Comparison of ENCODE assay signal across 9 cellular contexts in the genomic region with DNA sequence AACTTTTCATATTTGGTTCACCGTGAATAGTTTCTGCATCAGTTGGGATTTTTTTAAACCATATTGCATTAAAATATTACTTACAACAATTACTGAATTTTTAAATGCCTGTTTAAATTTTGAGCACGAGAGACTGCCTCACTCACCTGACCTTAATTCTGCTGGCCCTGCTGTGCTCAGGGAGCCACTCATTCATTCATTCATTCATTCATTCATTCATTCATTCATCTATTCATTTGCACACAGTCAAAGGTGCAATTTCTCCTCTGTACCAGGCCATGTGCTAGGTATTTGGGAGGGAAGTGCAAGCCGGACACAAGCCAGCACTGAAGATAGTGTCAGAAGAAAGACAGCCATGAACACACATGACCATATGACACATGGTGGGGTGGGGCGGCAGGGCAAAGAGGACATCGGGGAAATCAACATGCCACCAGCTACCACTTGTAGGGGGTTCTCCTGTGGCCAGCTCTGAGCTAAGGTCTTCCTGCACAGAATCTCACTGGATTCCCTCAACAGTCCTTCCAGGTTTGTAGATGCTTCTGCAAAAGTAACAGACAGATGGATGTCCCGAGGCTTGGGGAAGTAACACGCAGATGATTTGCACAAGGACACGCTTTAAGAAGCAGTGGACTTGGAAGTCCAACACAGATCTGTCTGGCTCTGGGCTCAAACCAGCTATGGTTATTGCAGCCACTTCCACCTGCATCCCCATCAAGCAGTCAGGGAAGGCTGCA. TPM values are rescaled to one million over a fixed set of nuclear protein-coding genes. Genes with fewer than 3 reads are reported as not detected.
DNase-seq lines count a peak whose midpoint lies in the region; ATAC-seq, FAIRE-seq and TF ChIP-seq lines count a peak whose summit lies in the region.
"Had no signal": no experiment of that assay in that cellular context is flagged by ENCODE, and none has a peak within 500 bp of the region (broad histone marks: within the 10 kb centered on the region; RNA-seq: fewer than 3 reads in every experiment).

No MANE protein-coding gene starts in this region.

- intact Hi-C loops in endothelial cell of umbilical vein (cut with micrococcal nuclease) = loop anchor here (1.0 to 2.0 kb wide), 2 partner anchors 34 to 40 kb away; no protein-coding TSS in a partner anchor

- POLR2A ChIA-PET in endothelial cell of umbilical vein (lab: Charles Lee) = no interaction called here

- H3K27me3 ChIP-seq in endothelial cell of umbilical vein (ENCODE audit: control insufficient read depth in 2 of 2, insufficient read depth in 2 of 2, low read length in 2 of 2) (no peaks in the 10 kb centered on the region), osteoblast (ENCODE audit: insufficient read depth, low read length) (peaks cover 6% of the 10 kb centered on the region)

- H3K9me3 ChIP-seq in endothelial cell of umbilical vein (replicated peaks; ENCODE audit: control insufficient read depth, insufficient read depth, low read length) = no peaks in the 10 kb centered on the region
- no peaks in the 10 kb centered on the region for H3K9me3 ChIP-seq in osteoblast (ENCODE audit: low read depth, low read length)

- peak overlapping the region; percentile 81 to 98 (median 96) for H3K4me3 Mint-ChIP-seq in IgD-negative memory B cell

- in situ Hi-C loops in G401 (cut with HindIII; ENCODE audit: low sequenced_read_pairs) = no loop called here

- dilution Hi-C loops in endothelial cell of umbilical vein (cut with MboI; ENCODE audit: extremely low pct_ligation_motif_present, low sequenced_read_pairs) = no loop called here

- peak overlapping the region in 1 of 3 experiments; percentile 76 for H3K4me3 ChIP-seq in endothelial cell of umbilical vein (replicated peaks in 1 of 3; ENCODE audit: insufficient read depth in 1 of 3, low read depth in 1 of 3, low read length in 3 of 3)
- no peak overlapping the region for H3K4me3 ChIP-seq in osteoblast (ENCODE audit: insufficient read depth, low read length)

- peak overlapping the region; percentile 78 to 97 (median 92) for H3K27ac Mint-ChIP-seq in IgD-negative memory B cell

- DNase-seq in G401 (ENCODE audit: low spot score) = peak; percentile 4
- no peak for DNase-seq in endothelial cell of umbilical vein (ENCODE audit: low read depth, low spot score)
- peak; percentile 69 for DNase-seq in osteoblast (ENCODE audit: insufficient read length, low spot score, missing footprints)
- DNase-seq in DMS53 treated with DMSO at 0.1 percent for 48 hours (lab: John Stamatoyannopoulos, UW; ENCODE audit: unreplicated experiment) = no peak
- no peak for DNase-seq in NCI-H1105 treated with DMSO at 0.1 percent for 48 hours (lab: John Stamatoyannopoulos, UW)
- DNase-seq in T1000 (lab: John Stamatoyannopoulos, UW) = no peak

- H3K4me1 ChIP-seq in endothelial cell of umbilical vein (ENCODE audit: control insufficient read depth, extremely low read depth, insufficient read depth, low read length) = peaks cover 25% of the 10 kb centered on the region
- peaks cover 13% of the 10 kb centered on the region for H3K4me1 ChIP-seq in osteoblast (ENCODE audit: insufficient read depth, low read length)

- H3K79me2 ChIP-seq in endothelial cell of umbilical vein (ENCODE audit: control insufficient read depth, insufficient read depth, low read length) (peaks cover 9% of the 10 kb centered on the region), osteoblast (ENCODE audit: insufficient read depth, low read length) (no peaks in the 10 kb centered on the region)

- no peak for ATAC-seq in HG03520 (IDR thresholded peaks at IDR 0.05; ENCODE audit: unreplicated experiment)

- peaks cover 20 to 34% (median 23%) of the 10 kb centered on the region in 3 donors for H3K4me1 Mint-ChIP-seq in IgD-negative memory B cell

- H3K9me3 Mint-ChIP-seq in IgD-negative memory B cell = no peaks in the 10 kb centered on the region

- TF ChIP-seq CTCF in endothelial cell of umbilical vein (IDR thresholded peaks at IDR 0.05; ENCODE audit: extremely low read depth in 1 of 2, insufficient read depth in 1 of 2, low read depth in 1 of 2, low read length in 2 of 2) (no peak), osteoblast (IDR thresholded peaks at IDR 0.05; ENCODE audit: extremely low read depth, low read depth, low read length) (no peak)

- no peaks in the 10 kb centered on the region for H4K20me1 ChIP-seq in endothelial cell of umbilical vein (replicated peaks; ENCODE audit: control insufficient read depth, extremely low read depth, insufficient read depth, low read length)
- no peaks in the 10 kb centered on the region for H4K20me1 ChIP-seq in osteoblast (ENCODE audit: insufficient read depth, low read length)

- peak overlapping the region; percentile 91 for H3K4me2 ChIP-seq in endothelial cell of umbilical vein (ENCODE audit: insufficient read depth, low read length)
- peak overlapping the region; percentile 31 for H3K4me2 ChIP-seq in osteoblast (ENCODE audit: insufficient read depth, low read length)

- H2AFZ ChIP-seq in endothelial cell of umbilical vein (ENCODE audit: low read depth, low read length) (peak overlapping the region; percentile 90), osteoblast (ENCODE audit: low read length) (no peak overlapping the region)

- no peaks in the 10 kb centered on the region for H3K36me3 ChIP-seq in endothelial cell of umbilical vein (ENCODE audit: control insufficient read depth in 2 of 2, extremely low read depth in 1 of 2, insufficient read depth in 2 of 2, low read length in 2 of 2)
- H3K36me3 ChIP-seq in osteoblast (ENCODE audit: insufficient read depth, low read length) = no peaks in the 10 kb centered on the region

- peak overlapping the region; percentile 25 for H3K27ac ChIP-seq in endothelial cell of umbilical vein (ENCODE audit: insufficient read depth, low read depth, low read length)
- no peak overlapping the region for H3K27ac ChIP-seq in osteoblast (ENCODE audit: low read depth, low read length)
- H3K27ac ChIP-seq: RWPE1 had no signal

- H3K9ac ChIP-seq in endothelial cell of umbilical vein (replicated peaks; ENCODE audit: extremely low read depth, insufficient read depth, low read length) = no peak overlapping the region

- H3K9me1 ChIP-seq in endothelial cell of umbilical vein (replicated peaks; ENCODE audit: control insufficient read depth, extremely low read depth, insufficient read depth, low read length) = no peaks in the 10 kb centered on the region

- no peaks in the 10 kb centered on the region for H3K36me3 Mint-ChIP-seq in IgD-negative memory B cell

- CTCF ChIA-PET in endothelial cell of umbilical vein (lab: Charles Lee) = interaction anchor here (1.1 to 3.8 kb wide), 4 partner anchors 11 to 39 kb away, joined by 3 to 9 read pairs (median 6); no protein-coding TSS in a partner anchor

- no TSS peak for BruUV-seq in endothelial cell of umbilical vein (replicated peaks; lab: Mats Ljungman, UMichigan)

- no peak for TF ChIP-seq POLR2A in endothelial cell of umbilical vein (IDR thresholded peaks at IDR 0.05; ENCODE audit: low read depth, low read length)

- peaks cover 1% of the 10 kb centered on the region for H3K27me3 Mint-ChIP-seq in IgD-negative memory B cell

- no peak for FAIRE-seq in endothelial cell of umbilical vein (lab: Jason Lieb, UNC)

TF ChIP-seq in endothelial cell of umbilical vein, 7 proteins besides CTCF, POLR2A, EP300 and RAD21:
- no peak for TF ChIP-seq EZH2 (IDR thresholded peaks at IDR 0.05; ENCODE audit: borderline replicate concordance, low read depth, low read length, severe bottlenecking)
- TF ChIP-seq, protein P1, sequence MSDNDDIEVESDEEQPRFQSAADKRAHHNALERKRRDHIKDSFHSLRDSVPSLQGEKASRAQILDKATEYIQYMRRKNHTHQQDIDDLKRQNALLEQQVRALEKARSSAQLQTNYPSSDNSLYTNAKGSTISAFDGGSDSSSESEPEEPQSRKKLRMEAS (IDR thresholded peaks at IDR 0.05; ENCODE audit: insufficient read depth, insufficient read length) = no peak
- TF ChIP-seq GATA2 (IDR thresholded peaks at IDR 0.05; ENCODE audit: insufficient read depth, insufficient read length, low read depth, low read length) = no peak
- no peak for TF ChIP-seq MYC (IDR thresholded peaks at IDR 0.05; ENCODE audit: low read depth, low read length)
- no peak for TF ChIP-seq FOS (IDR thresholded peaks at IDR 0.05; ENCODE audit: borderline replicate concordance, insufficient read depth, low read length)
- no peak for TF ChIP-seq JUN (IDR thresholded peaks at IDR 0.05; ENCODE audit: borderline replicate concordance, insufficient read depth, insufficient read length, low read depth)
- no peak for TF ChIP-seq POLR2AphosphoS5 (IDR thresholded peaks at IDR 0.05; ENCODE audit: insufficient read depth, low read depth, low read length)

RNA-seq across cellular contexts. Expression of gene CSF2RB, which starts 0.6 kb away (rescaled TPM):
- total RNA-seq in G401 (2014; rRNA removed; shearing (Covaris generic)) = not detected in 2 replicates
- polyA plus RNA-seq in IgD-negative memory B cell (17.6 TPM), endothelial cell of umbilical vein (68.2 and 100 TPM in 2 replicates)
- total RNA-seq in endothelial cell of umbilical vein (20.6 and 24.9 TPM in 2 replicates), osteoblast (1.1 and 1.2 TPM in 2 replicates)
- 31.6 and 44.4 TPM in 2 replicates for polyA plus RNA-seq in endothelial cell of umbilical vein (2011; cell fraction: cytosol; rRNA removed)
- 67.6 and 71.3 TPM in 2 replicates for polyA plus RNA-seq in endothelial cell of umbilical vein (2011; cell fraction: nucleus; rRNA removed)
- 33.4 and 53.4 TPM in 2 replicates for polyA plus RNA-seq in endothelial cell of umbilical vein (2012)
- polyA minus RNA-seq in endothelial cell of umbilical vein = 68.3 and 84.4 TPM in 2 replicates
- not detected for polyA minus RNA-seq in endothelial cell of umbilical vein (2011; cell fraction: cytosol; rRNA and poly(A)+ RNA removed)
- 19.7 and 28.6 TPM in 2 replicates for polyA minus RNA-seq in endothelial cell of umbilical vein (2011; cell fraction: nucleus; rRNA and poly(A)+ RNA removed)

RNA-seq across cellular contexts. Expression of gene NCF4, which starts 52.1 kb away (rescaled TPM):
- total RNA-seq in G401 (2014; rRNA removed; shearing (Covaris generic)) = not detected in 2 replicates
- 121 TPM for polyA plus RNA-seq in IgD-negative memory B cell
- total RNA-seq in endothelial cell of umbilical vein = not detected in 2 replicates
- polyA plus RNA-seq in endothelial cell of umbilical vein = 0.07 and 0.13 TPM in 2 replicates
- polyA plus RNA-seq in endothelial cell of umbilical vein (2011; cell fraction: cytosol; rRNA removed) = 0.08 and 0.10 TPM in 2 replicates
- polyA plus RNA-seq in endothelial cell of umbilical vein (2011; cell fraction: nucleus; rRNA removed) = not detected in 2 replicates
- not detected in 2 replicates for polyA plus RNA-seq in endothelial cell of umbilical vein (2012)
- polyA minus RNA-seq in endothelial cell of umbilical vein = not detected in 2 replicates
- polyA minus RNA-seq in endothelial cell of umbilical vein (2011; cell fraction: cytosol; rRNA and poly(A)+ RNA removed) = not detected
- polyA minus RNA-seq in endothelial cell of umbilical vein (2011; cell fraction: nucleus; rRNA and poly(A)+ RNA removed) = not detected in 2 replicates
- under 0.01 and 0.36 TPM in 2 replicates for total RNA-seq in osteoblast

Comparison
In these comparisons a context has a peak if more than half of its experiments do, and no peak if none do; other contexts are left out.
1. DNase-seq: peak in G401 (single experiment) and osteoblast (single experiment); none in endothelial cell of umbilical vein (single experiment), DMS53 treated with DMSO at 0.1 percent for 48 hours (single experiment), NCI-H1105 treated with DMSO at 0.1 percent for 48 hours (single experiment) and T1000 (single experiment).